ENCODE assay signal across 1 cellular context in genomic region chr4:13544556-13545393, GRCh38.
TF ChIP-seq lines count a peak whose summit lies in the region.

No MANE protein-coding gene starts in this region.

TF ChIP-seq in HepG2, 621 proteins besides CTCF, POLR2A, EP300 and RAD21 (continued from another document and continues in another):
- TF ChIP-seq ZKSCAN5 (CRISPR knock-in tag; IDR thresholded peaks at IDR 0.05) (no peak), ZNF263 (CRISPR knock-in tag; IDR thresholded peaks at IDR 0.05) (0 out of 2 replicates have a peak, but pooled peaks have one; percentile 19), ZNF17 (CRISPR knock-in tag; IDR thresholded peaks at IDR 0.05) (no peak), SP1 (IDR thresholded peaks at IDR 0.05) (no peak), SP1 (CRISPR knock-in tag; IDR thresholded peaks at IDR 0.05) (peak; percentile 42; the same call in 1 of the 2 replicates), PAX8 (CRISPR knock-in tag; IDR thresholded peaks at IDR 0.05; ENCODE audit: borderline replicate concordance) (no peak), SPEN (CRISPR knock-in tag; IDR thresholded peaks at IDR 0.05; ENCODE audit: low read depth) (0 out of 2 replicates have a peak, but pooled peaks have one; percentile 15), ZNF547 (CRISPR knock-in tag; IDR thresholded peaks at IDR 0.05) (peak; percentile 55; the same call in 1 of the 2 replicates), SP4 (CRISPR knock-in tag; IDR thresholded peaks at IDR 0.05) (peak; percentile 70), HMGXB4 (CRISPR knock-in tag; IDR thresholded peaks at IDR 0.05; ENCODE audit: borderline replicate concordance in 1 of 2, low read depth in 1 of 2) (peak in 1 of 2 experiments; percentile 44; a peak in 1 of 4 replicates), GTF3A (CRISPR knock-in tag; conservative IDR thresholded peaks at IDR 0.05) (no peak), MLLT10 (CRISPR knock-in tag; IDR thresholded peaks at IDR 0.05) (no peak), ZMYM4 (CRISPR knock-in tag; IDR thresholded peaks at IDR 0.05) (peak; percentile 82), ZNF331 (CRISPR knock-in tag; IDR thresholded peaks at IDR 0.05) (0 out of 2 replicates have a peak, but pooled peaks have one; percentile 8), MZF1 (CRISPR knock-in tag; IDR thresholded peaks at IDR 0.05; ENCODE audit: borderline replicate concordance) (no peak), FIP1L1 (IDR thresholded peaks at IDR 0.05; ENCODE audit: borderline replicate concordance, insufficient read depth, low read depth, low read length) (no peak), KMT2A (CRISPR knock-in tag; IDR thresholded peaks at IDR 0.05) (peak; percentile 23; the same call in 1 of the 2 replicates), AKNA (CRISPR knock-in tag; IDR thresholded peaks at IDR 0.05; ENCODE audit: borderline replicate concordance) (no peak), SALL1 (CRISPR knock-in tag; IDR thresholded peaks at IDR 0.05) (peak; percentile 75), CREM (IDR thresholded peaks at IDR 0.05) (peak; percentile 27; the same call in 1 of the 2 replicates), CREM (CRISPR knock-in tag; IDR thresholded peaks at IDR 0.05) (no peak), ZNF557 (CRISPR knock-in tag; IDR thresholded peaks at IDR 0.05) (no peak), ZNF281 (CRISPR knock-in tag; IDR thresholded peaks at IDR 0.05; ENCODE audit: borderline replicate concordance) (peak; percentile 13; the same call in 1 of the 2 replicates), GFI1 (CRISPR knock-in tag; IDR thresholded peaks at IDR 0.05; ENCODE audit: borderline replicate concordance) (no peak), ZNF142 (CRISPR knock-in tag; IDR thresholded peaks at IDR 0.05) (peak; percentile 37; the same call in 1 of the 2 replicates), ZNF605 (CRISPR knock-in tag; IDR thresholded peaks at IDR 0.05) (peak; percentile 74), BCL6 (CRISPR knock-in tag; IDR thresholded peaks at IDR 0.05) (0 out of 2 replicates have a peak, but pooled peaks have one; percentile 14), RNF219 (CRISPR knock-in tag; IDR thresholded peaks at IDR 0.05) (no peak), GATAD2A (CRISPR knock-in tag; IDR thresholded peaks at IDR 0.05) (peak; percentile 24; the same call in 1 of the 2 replicates), BORCS8-MEF2B (CRISPR knock-in tag; IDR thresholded peaks at IDR 0.05) (peak; percentile 65), ZFP91 (CRISPR knock-in tag; IDR thresholded peaks at IDR 0.05; ENCODE audit: borderline replicate concordance) (peak; percentile 68), GLMP (CRISPR knock-in tag; IDR thresholded peaks at IDR 0.05; ENCODE audit: borderline replicate concordance) (no peak), POGZ (CRISPR knock-in tag; IDR thresholded peaks at IDR 0.05) (peak; percentile 70), ZNF264 (CRISPR knock-in tag; IDR thresholded peaks at IDR 0.05) (peak; percentile 47; the same call in 1 of the 2 replicates), MYPOP (CRISPR knock-in tag; IDR thresholded peaks at IDR 0.05) (peak; percentile 91), ZNF20 (CRISPR knock-in tag; IDR thresholded peaks at IDR 0.05) (no peak)
